ENCODE assay signal across 18 cellular contexts in the genomic region with DNA sequence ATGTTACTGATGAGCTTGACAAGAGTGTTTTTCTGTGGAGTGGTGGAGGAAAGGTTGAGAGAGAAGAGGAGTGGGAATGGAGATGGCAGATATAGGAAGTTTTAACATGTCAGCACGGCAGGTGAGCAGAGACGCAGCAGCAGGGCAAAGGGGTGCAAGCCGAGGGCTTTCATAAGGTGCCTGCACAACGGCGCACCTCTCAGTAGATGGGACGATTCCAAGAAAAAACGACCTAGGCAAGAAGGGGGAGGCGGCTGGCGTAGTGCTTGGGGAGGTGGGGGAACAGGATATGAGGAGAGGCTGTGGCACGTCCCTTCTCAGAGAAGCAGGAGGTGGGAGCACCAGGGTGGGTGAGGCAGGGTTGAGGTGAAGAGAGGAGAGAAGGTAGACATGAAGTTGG. TPM values are rescaled to one million over a fixed set of nuclear protein-coding genes. Genes with fewer than 3 reads are reported as not detected.
DNase-seq lines count a peak whose midpoint lies in the region; ATAC-seq and TF ChIP-seq lines count a peak whose summit lies in the region.
"Had no signal": no experiment of that assay in that cellular context is flagged by ENCODE, and none has a peak within 500 bp of the region (broad histone marks: within the 10 kb centered on the region; RNA-seq: fewer than 3 reads in every experiment).

No MANE protein-coding gene starts in this region.

- no peak overlapping the region for H2AFZ ChIP-seq in neural progenitor cell (replicated peaks)

- H3K27ac ChIP-seq in ectodermal cell (ENCODE audit: insufficient read depth, low read depth, low read length, poor library complexity, severe bottlenecking) (peak overlapping the region; percentile 16), neural progenitor cell (no peak overlapping the region)
- H3K27ac ChIP-seq: 22Rv1, A549 had no signal

- H3K4me2 ChIP-seq in neural progenitor cell, result no peak overlapping the region
- H3K4me2 ChIP-seq: A549 had no signal

- H3F3A ChIP-seq in neural progenitor cell (ENCODE audit: low read depth), result peaks cover 13% of the 10 kb centered on the region

- POLR2A ChIA-PET in activated CD4-positive, alpha-beta memory T cell treated with anti-CD3 and anti-CD28 coated beads, Interleukin-2, amount 10 ng/mL, durations not matched to agents 7 days and 5 days (lab: Charles Lee), result no interaction called here
- POLR2A ChIA-PET in activated CD4-positive, alpha-beta memory T cell treated with anti-CD3 and anti-CD28 coated beads for 36 hours (lab: Charles Lee), result no interaction called here
- POLR2A ChIA-PET in activated CD8-positive, alpha-beta T cell treated with anti-CD3 and anti-CD28 coated beads, Interleukin-2, amount 10 ng/mL, durations not matched to agents 7 days and 5 days (lab: Charles Lee), result interaction anchor here (0.7 to 2.3 kb wide), 3 partner anchors 15 to 25 kb away, joined by 3 to 10 read pairs (median 3); no protein-coding TSS in a partner anchor

- no peaks in the 10 kb centered on the region for H3K9me3 Mint-ChIP-seq in activated CD4-positive, alpha-beta memory T cell treated with anti-CD3 and anti-CD28 coated beads, Interleukin-2, amount 10 ng/mL, durations not matched to agents 7 days and 5 days
- no peaks in the 10 kb centered on the region for H3K9me3 Mint-ChIP-seq in activated CD4-positive, alpha-beta memory T cell treated with anti-CD3 and anti-CD28 coated beads for 36 hours
- H3K9me3 Mint-ChIP-seq in neural progenitor cell, result no peaks in the 10 kb centered on the region
- no peaks in the 10 kb centered on the region for H3K9me3 Mint-ChIP-seq in activated naive CD8-positive, alpha-beta T cell treated with anti-CD3 and anti-CD28 coated beads for 36 hours
- H3K9me3 Mint-ChIP-seq in activated CD8-positive, alpha-beta T cell treated with anti-CD3 and anti-CD28 coated beads, Interleukin-2, amount 10 ng/mL, durations not matched to agents 7 days and 5 days (ENCODE audit: insufficient read depth), result no peaks in the 10 kb centered on the region
- H3K9me3 Mint-ChIP-seq: CD8-positive, alpha-beta T cell had no signal

- H3K27ac Mint-ChIP-seq in activated CD4-positive, alpha-beta memory T cell treated with anti-CD3 and anti-CD28 coated beads, Interleukin-2, amount 10 ng/mL, durations not matched to agents 7 days and 5 days, result peak overlapping the region; percentile 3
- H3K27ac Mint-ChIP-seq in activated CD4-positive, alpha-beta memory T cell treated with anti-CD3 and anti-CD28 coated beads for 36 hours, result no peak overlapping the region
- H3K27ac Mint-ChIP-seq in neural progenitor cell, result peak overlapping the region; percentile 10
- no peak overlapping the region for H3K27ac Mint-ChIP-seq in activated naive CD8-positive, alpha-beta T cell treated with anti-CD3 and anti-CD28 coated beads for 36 hours
- H3K27ac Mint-ChIP-seq in activated CD8-positive, alpha-beta T cell treated with anti-CD3 and anti-CD28 coated beads, Interleukin-2, amount 10 ng/mL, durations not matched to agents 7 days and 5 days, result no peak overlapping the region
- H3K27ac Mint-ChIP-seq: CD8-positive, alpha-beta T cell had no signal

- WGBS in ectodermal cell, 2 experiments, result 88 to 89% methylated on average over 10 of the region's 10 CpGs

- intact Hi-C loops in activated CD4-positive, alpha-beta memory T cell treated with anti-CD3 and anti-CD28 coated beads for 36 hours (cut with micrococcal nuclease), result no loop called here

- ATAC-seq in activated CD8-positive, alpha-beta T cell treated with anti-CD3 and anti-CD28 coated beads, Interleukin-2, amount 10 ng/mL, durations not matched to agents 7 days and 5 days, result no peak
- ATAC-seq: CD8-positive, alpha-beta T cell had no signal

- H3K4me1 Mint-ChIP-seq in activated CD4-positive, alpha-beta memory T cell treated with anti-CD3 and anti-CD28 coated beads, Interleukin-2, amount 10 ng/mL, durations not matched to agents 7 days and 5 days, result no peaks in the 10 kb centered on the region
- no peaks in the 10 kb centered on the region for H3K4me1 Mint-ChIP-seq in activated CD4-positive, alpha-beta memory T cell treated with anti-CD3 and anti-CD28 coated beads for 36 hours (ENCODE audit: low read depth)
- H3K4me1 Mint-ChIP-seq in neural progenitor cell, result peaks cover 2% of the 10 kb centered on the region
- H3K4me1 Mint-ChIP-seq in activated naive CD8-positive, alpha-beta T cell treated with anti-CD3 and anti-CD28 coated beads for 36 hours, result no peaks in the 10 kb centered on the region
- no peaks in the 10 kb centered on the region for H3K4me1 Mint-ChIP-seq in activated CD8-positive, alpha-beta T cell treated with anti-CD3 and anti-CD28 coated beads, Interleukin-2, amount 10 ng/mL, durations not matched to agents 7 days and 5 days (ENCODE audit: low read depth)

- H3K4me3 ChIP-seq in ectodermal cell (ENCODE audit: insufficient read depth, low read depth, low read length) (no peak overlapping the region), neural progenitor cell (no peak overlapping the region)
- H3K4me3 ChIP-seq: A549, HAP-1 had no signal

- H3K27me3 Mint-ChIP-seq in activated CD4-positive, alpha-beta memory T cell treated with anti-CD3 and anti-CD28 coated beads, Interleukin-2, amount 10 ng/mL, durations not matched to agents 7 days and 5 days, result no peaks in the 10 kb centered on the region
- H3K27me3 Mint-ChIP-seq in activated CD4-positive, alpha-beta memory T cell treated with anti-CD3 and anti-CD28 coated beads for 36 hours, result no peaks in the 10 kb centered on the region
- H3K27me3 Mint-ChIP-seq in neural progenitor cell (ENCODE audit: insufficient read depth, low read depth), result peaks cover under 1% of the 10 kb centered on the region
- H3K27me3 Mint-ChIP-seq in activated naive CD8-positive, alpha-beta T cell treated with anti-CD3 and anti-CD28 coated beads for 36 hours, result peaks cover 4% of the 10 kb centered on the region
- H3K27me3 Mint-ChIP-seq in activated CD8-positive, alpha-beta T cell treated with anti-CD3 and anti-CD28 coated beads, Interleukin-2, amount 10 ng/mL, durations not matched to agents 7 days and 5 days (ENCODE audit: low read depth), result no peaks in the 10 kb centered on the region

- H3K9me3 ChIP-seq in ectodermal cell (ENCODE audit: control insufficient read depth, low read length), result no peaks in the 10 kb centered on the region
- no peaks in the 10 kb centered on the region for H3K9me3 ChIP-seq in neural progenitor cell (ENCODE audit: low read depth)
- H3K9me3 ChIP-seq: A549, HAP-1 had no signal

- peaks cover 46% of the 10 kb centered on the region for H3K36me3 Mint-ChIP-seq in activated CD4-positive, alpha-beta memory T cell treated with anti-CD3 and anti-CD28 coated beads, Interleukin-2, amount 10 ng/mL, durations not matched to agents 7 days and 5 days (ENCODE audit: low read depth)
- H3K36me3 Mint-ChIP-seq in activated CD4-positive, alpha-beta memory T cell treated with anti-CD3 and anti-CD28 coated beads for 36 hours, result peaks cover 39% of the 10 kb centered on the region
- peaks cover 25% of the 10 kb centered on the region for H3K36me3 Mint-ChIP-seq in neural progenitor cell
- H3K36me3 Mint-ChIP-seq in activated naive CD8-positive, alpha-beta T cell treated with anti-CD3 and anti-CD28 coated beads for 36 hours, result peaks cover 53% of the 10 kb centered on the region
- H3K36me3 Mint-ChIP-seq in activated CD8-positive, alpha-beta T cell treated with anti-CD3 and anti-CD28 coated beads, Interleukin-2, amount 10 ng/mL, durations not matched to agents 7 days and 5 days (ENCODE audit: low read depth), result peaks cover 45% of the 10 kb centered on the region

- no peak for DNase-seq in activated CD4-positive, alpha-beta memory T cell treated with anti-CD3 and anti-CD28 coated beads, Interleukin-2, amount 10 ng/mL, durations not matched to agents 7 days and 5 days
- no peak for DNase-seq in activated CD4-positive, alpha-beta memory T cell treated with anti-CD3 and anti-CD28 coated beads for 36 hours
- DNase-seq in neural progenitor cell (ENCODE audit: low spot score) (no peak), NCI-H1694 (lab: John Stamatoyannopoulos, UW) (no peak)
- no peak for DNase-seq in activated naive CD8-positive, alpha-beta T cell treated with anti-CD3 and anti-CD28 coated beads for 36 hours
- DNase-seq in activated CD8-positive, alpha-beta T cell treated with anti-CD3 and anti-CD28 coated beads, Interleukin-2, amount 10 ng/mL, durations not matched to agents 7 days and 5 days, result no peak
- DNase-seq: AML-193; Calu3; CD8-positive, alpha-beta T cell; DMS79 treated with DMSO at 0.1 percent for 48 hours; GF-D8 had no signal

- H3K79me2 ChIP-seq in neural progenitor cell (ENCODE audit: low read depth), result no peaks in the 10 kb centered on the region

- H3K36me3 ChIP-seq in ectodermal cell (ENCODE audit: control insufficient read depth, insufficient read depth, low read length) (no peaks in the 10 kb centered on the region), neural progenitor cell (no peaks in the 10 kb centered on the region)

- no peak overlapping the region for H3K4me3 Mint-ChIP-seq in activated CD4-positive, alpha-beta memory T cell treated with anti-CD3 and anti-CD28 coated beads, Interleukin-2, amount 10 ng/mL, durations not matched to agents 7 days and 5 days
- no peak overlapping the region for H3K4me3 Mint-ChIP-seq in activated CD4-positive, alpha-beta memory T cell treated with anti-CD3 and anti-CD28 coated beads for 36 hours
- H3K4me3 Mint-ChIP-seq in neural progenitor cell, result no peak overlapping the region
- H3K4me3 Mint-ChIP-seq in activated naive CD8-positive, alpha-beta T cell treated with anti-CD3 and anti-CD28 coated beads for 36 hours, result no peak overlapping the region
- no peak overlapping the region for H3K4me3 Mint-ChIP-seq in activated CD8-positive, alpha-beta T cell treated with anti-CD3 and anti-CD28 coated beads, Interleukin-2, amount 10 ng/mL, durations not matched to agents 7 days and 5 days
- H3K4me3 Mint-ChIP-seq: CD8-positive, alpha-beta T cell had no signal

- CTCF ChIA-PET in activated CD4-positive, alpha-beta memory T cell treated with anti-CD3 and anti-CD28 coated beads, Interleukin-2, amount 10 ng/mL, durations not matched to agents 7 days and 5 days (lab: Charles Lee), result no interaction called here
- CTCF ChIA-PET in activated CD4-positive, alpha-beta memory T cell treated with anti-CD3 and anti-CD28 coated beads for 36 hours (lab: Charles Lee), result no interaction called here
- CTCF ChIA-PET in activated CD8-positive, alpha-beta T cell treated with anti-CD3 and anti-CD28 coated beads, Interleukin-2, amount 10 ng/mL, durations not matched to agents 7 days and 5 days (lab: Charles Lee), result interaction anchor here (1.3 kb wide), 1 partner anchor 8 kb away, joined by 4 read pairs; no protein-coding TSS in a partner anchor

- H3K4me1 ChIP-seq in ectodermal cell (ENCODE audit: control insufficient read depth, insufficient read depth, low read length) (peaks cover 6% of the 10 kb centered on the region), neural progenitor cell (peaks cover 8% of the 10 kb centered on the region)
- H3K4me1 ChIP-seq: A549, HAP-1 had no signal

- H3K27me3 ChIP-seq in ectodermal cell (ENCODE audit: control insufficient read depth, insufficient read depth, low read length, poor library complexity, severe bottlenecking) (no peaks in the 10 kb centered on the region), neural progenitor cell (no peaks in the 10 kb centered on the region)

- no peak overlapping the region for H3K9ac ChIP-seq in neural progenitor cell

- no peak for TF ChIP-seq CTCF in neural progenitor cell (IDR thresholded peaks at IDR 0.05)

- no peaks in the 10 kb centered on the region for H4K20me1 ChIP-seq in neural progenitor cell (ENCODE audit: low read depth)

RNA-seq across cellular contexts. Expression of a gene that starts 24.5 kb away (rescaled TPM):
- 10 to 100 TPM; 76.6 to 79.4 TPM for total RNA-seq in activated CD4-positive, alpha-beta memory T cell treated with anti-CD3 and anti-CD28 coated beads, Interleukin-2, amount 10 ng/mL, durations not matched to agents 7 days and 5 days
- total RNA-seq in activated CD4-positive, alpha-beta memory T cell treated with anti-CD3 and anti-CD28 coated beads for 36 hours, result 100 to 1,000 TPM; 104 to 108 TPM
- polyA plus RNA-seq in ectodermal cell (2013, experiment 1 of 4), result 45.7 TPM
- 46.7 TPM for polyA plus RNA-seq in ectodermal cell (2013, experiment 2 of 4)
- 37.3 TPM for polyA plus RNA-seq in ectodermal cell (2013, experiment 3 of 4)
- polyA plus RNA-seq in ectodermal cell (2013, experiment 4 of 4), result 39.4 TPM
- 24.0 and 26.2 TPM in 2 replicates for total RNA-seq in neural progenitor cell (ENCODE audit: low replicate concordance)
- total RNA-seq in activated naive CD8-positive, alpha-beta T cell treated with anti-CD3 and anti-CD28 coated beads for 36 hours, result 100 to 1,000 TPM; 102 to 104 TPM
- 10 to 100 TPM; 82.0 to 86.0 TPM for total RNA-seq in activated CD8-positive, alpha-beta T cell treated with anti-CD3 and anti-CD28 coated beads, Interleukin-2, amount 10 ng/mL, durations not matched to agents 7 days and 5 days

RNA-seq across cellular contexts. Expression of a gene that starts 24.7 kb away (rescaled TPM):
- total RNA-seq in activated CD4-positive, alpha-beta memory T cell treated with anti-CD3 and anti-CD28 coated beads, Interleukin-2, amount 10 ng/mL, durations not matched to agents 7 days and 5 days, result 1,000 to 10,000 TPM; 1,297 to 1,317 TPM
- 1,000 to 10,000 TPM; 2,083 to 2,096 TPM for total RNA-seq in activated CD4-positive, alpha-beta memory T cell treated with anti-CD3 and anti-CD28 coated beads for 36 hours
- 2,080 TPM for polyA plus RNA-seq in ectodermal cell (2013, experiment 1 of 4)
- 1,899 TPM for polyA plus RNA-seq in ectodermal cell (2013, experiment 2 of 4)
- polyA plus RNA-seq in ectodermal cell (2013, experiment 3 of 4), result 2,122 TPM
- polyA plus RNA-seq in ectodermal cell (2013, experiment 4 of 4), result 2,198 TPM
- total RNA-seq in neural progenitor cell (ENCODE audit: low replicate concordance), result 2,408 and 2,553 TPM in 2 replicates
- 1,000 to 10,000 TPM; 2,220 to 2,231 TPM for total RNA-seq in activated naive CD8-positive, alpha-beta T cell treated with anti-CD3 and anti-CD28 coated beads for 36 hours
- 1,000 to 10,000 TPM; 1,341 to 1,437 TPM for total RNA-seq in activated CD8-positive, alpha-beta T cell treated with anti-CD3 and anti-CD28 coated beads, Interleukin-2, amount 10 ng/mL, durations not matched to agents 7 days and 5 days

RNA-seq across cellular contexts. Expression of a gene that starts 33.2 kb away (rescaled TPM):
- not detected for total RNA-seq in activated CD4-positive, alpha-beta memory T cell treated with anti-CD3 and anti-CD28 coated beads, Interleukin-2, amount 10 ng/mL, durations not matched to agents 7 days and 5 days
- total RNA-seq in activated CD4-positive, alpha-beta memory T cell treated with anti-CD3 and anti-CD28 coated beads for 36 hours, result not detected
- polyA plus RNA-seq in ectodermal cell (2013, experiment 1 of 4), result not detected
- polyA plus RNA-seq in ectodermal cell (2013, experiment 2 of 4), result not detected
- polyA plus RNA-seq in ectodermal cell (2013, experiment 3 of 4), result not detected
- polyA plus RNA-seq in ectodermal cell (2013, experiment 4 of 4), result not detected
- total RNA-seq in neural progenitor cell (ENCODE audit: low replicate concordance), result not detected in 2 replicates
- total RNA-seq in activated naive CD8-positive, alpha-beta T cell treated with anti-CD3 and anti-CD28 coated beads for 36 hours, result not detected
- not detected for total RNA-seq in activated CD8-positive, alpha-beta T cell treated with anti-CD3 and anti-CD28 coated beads, Interleukin-2, amount 10 ng/mL, durations not matched to agents 7 days and 5 days
- total RNA-seq: Calu3; CD8-positive, alpha-beta T cell; H4; HT-29 had no signal
- polyA plus RNA-seq: A549, BJ had no signal

RNA-seq across cellular contexts. Expression of a gene that starts 54.4 kb away (rescaled TPM):
- 10 to 100 TPM; 18.0 to 19.7 TPM for total RNA-seq in activated CD4-positive, alpha-beta memory T cell treated with anti-CD3 and anti-CD28 coated beads, Interleukin-2, amount 10 ng/mL, durations not matched to agents 7 days and 5 days
- total RNA-seq in activated CD4-positive, alpha-beta memory T cell treated with anti-CD3 and anti-CD28 coated beads for 36 hours, result 10 to 100 TPM; 14.1 to 15.3 TPM
- 12.7 TPM for polyA plus RNA-seq in ectodermal cell (2013, experiment 1 of 4)
- 11.6 TPM for polyA plus RNA-seq in ectodermal cell (2013, experiment 2 of 4)
- 9.7 TPM for polyA plus RNA-seq in ectodermal cell (2013, experiment 3 of 4)
- 10.5 TPM for polyA plus RNA-seq in ectodermal cell (2013, experiment 4 of 4)
- 9.5 and 17.8 TPM in 2 replicates for total RNA-seq in neural progenitor cell (ENCODE audit: low replicate concordance)
- total RNA-seq in activated naive CD8-positive, alpha-beta T cell treated with anti-CD3 and anti-CD28 coated beads for 36 hours, result 10 to 100 TPM; 12.0 to 14.3 TPM
- total RNA-seq in activated CD8-positive, alpha-beta T cell treated with anti-CD3 and anti-CD28 coated beads, Interleukin-2, amount 10 ng/mL, durations not matched to agents 7 days and 5 days, result 10 to 100 TPM; 14.0 to 16.2 TPM

Comparison
In these comparisons a context has a peak if more than half of its experiments do, and no peak if none do; other contexts are left out.
1. H3K27ac Mint-ChIP-seq: peak in activated CD4-positive, alpha-beta memory T cell treated with anti-CD3 and anti-CD28 coated beads, Interleukin-2, amount 10 ng/mL, durations not matched to agents 7 days and 5 days (single experiment) and neural progenitor cell (single experiment); none in activated CD4-positive, alpha-beta memory T cell treated with anti-CD3 and anti-CD28 coated beads for 36 hours (single experiment), activated naive CD8-positive, alpha-beta T cell treated with anti-CD3 and anti-CD28 coated beads for 36 hours (single experiment) and activated CD8-positive, alpha-beta T cell treated with anti-CD3 and anti-CD28 coated beads, Interleukin-2, amount 10 ng/mL, durations not matched to agents 7 days and 5 days (single experiment).